Comparison of ENCODE assay signal across 8 cellular contexts in genomic region chr10:97494863-97495506, GRCh38. TPM values are rescaled to one million over a fixed set of nuclear protein-coding genes. Genes with fewer than 3 reads are reported as not detected.
DNase-seq lines count a peak whose midpoint lies in the region; ATAC-seq, FAIRE-seq and TF ChIP-seq lines count a peak whose summit lies in the region.
"Had no signal": no experiment of that assay in that cellular context is flagged by ENCODE, and none has a peak within 500 bp of the region (broad histone marks: within the 10 kb centered on the region; RNA-seq: fewer than 3 reads in every experiment).

No MANE protein-coding gene starts in this region.

- CTCF ChIA-PET in activated naive CD4-positive, alpha-beta T cell treated with anti-CD3 and anti-CD28 coated beads, Interleukin-2, amount 10 ng/mL, durations not matched to agents 7 days and 5 days (lab: Charles Lee) = interaction anchor here (0.8 to 1.3 kb wide), 4 partner anchors 30 to 91 kb away, joined by 3 to 4 read pairs (median 4); no protein-coding TSS in a partner anchor
- CTCF ChIA-PET in endothelial cell of umbilical vein (lab: Charles Lee) = interaction anchor here (0.7 to 2.0 kb wide), 5 partner anchors 11 to 122 kb away, joined by 3 to 12 read pairs (median 3); no protein-coding TSS in a partner anchor

- no peaks in the 10 kb centered on the region for H3K9me3 Mint-ChIP-seq in activated naive CD4-positive, alpha-beta T cell treated with anti-CD3 and anti-CD28 coated beads, Interleukin-2, amount 10 ng/mL, durations not matched to agents 7 days and 5 days

- TF ChIP-seq CTCF in endothelial cell of umbilical vein (IDR thresholded peaks at IDR 0.05; ENCODE audit: extremely low read depth in 1 of 2, insufficient read depth in 1 of 2, low read depth in 1 of 2, low read length in 2 of 2) = no peak
- no peak for TF ChIP-seq CTCF in thoracic aorta (IDR thresholded peaks at IDR 0.05)

- dilution Hi-C loops in endothelial cell of umbilical vein (cut with MboI; ENCODE audit: extremely low pct_ligation_motif_present, low sequenced_read_pairs) = no loop called here

- FAIRE-seq in endothelial cell of umbilical vein (lab: Jason Lieb, UNC) = peak; percentile 78

- peak overlapping the region; percentile 12 for H3K9ac ChIP-seq in endothelial cell of umbilical vein (replicated peaks; ENCODE audit: extremely low read depth, insufficient read depth, low read length)

- H3K4me1 Mint-ChIP-seq in activated naive CD4-positive, alpha-beta T cell treated with anti-CD3 and anti-CD28 coated beads, Interleukin-2, amount 10 ng/mL, durations not matched to agents 7 days and 5 days = peaks cover 45% of the 10 kb centered on the region

- H3K27me3 ChIP-seq in endothelial cell of umbilical vein (ENCODE audit: control insufficient read depth in 2 of 2, insufficient read depth in 2 of 2, low read length in 2 of 2) = no peaks in the 10 kb centered on the region
- H3K27me3 ChIP-seq in thoracic aorta (replicated peaks; ENCODE audit: insufficient read depth) = no peaks in the 10 kb centered on the region

- no peak overlapping the region for H3K4me3 Mint-ChIP-seq in activated naive CD4-positive, alpha-beta T cell treated with anti-CD3 and anti-CD28 coated beads, Interleukin-2, amount 10 ng/mL, durations not matched to agents 7 days and 5 days
- H3K4me3 Mint-ChIP-seq: CD14-positive monocyte had no signal

- TF ChIP-seq POLR2A in endothelial cell of umbilical vein (IDR thresholded peaks at IDR 0.05; ENCODE audit: low read depth, low read length) = no peak

- H3K36me3 Mint-ChIP-seq in activated naive CD4-positive, alpha-beta T cell treated with anti-CD3 and anti-CD28 coated beads, Interleukin-2, amount 10 ng/mL, durations not matched to agents 7 days and 5 days = peaks cover 6% of the 10 kb centered on the region

- H3K4me1 ChIP-seq in endothelial cell of umbilical vein (ENCODE audit: control insufficient read depth, extremely low read depth, insufficient read depth, low read length) = peaks cover 24% of the 10 kb centered on the region
- peaks cover 26 to 49% of the 10 kb centered on the region in 2 donors for H3K4me1 ChIP-seq in thoracic aorta (ENCODE audit: control insufficient read depth in 1 of 2, low read depth in 2 of 2)

- H3K4me2 ChIP-seq in endothelial cell of umbilical vein (ENCODE audit: insufficient read depth, low read length) = peak overlapping the region; percentile 5

- POLR2A ChIA-PET in endothelial cell of umbilical vein (lab: Charles Lee) = no interaction called here

- peak overlapping the region; percentile 64 for H3K27ac Mint-ChIP-seq in activated naive CD4-positive, alpha-beta T cell treated with anti-CD3 and anti-CD28 coated beads, Interleukin-2, amount 10 ng/mL, durations not matched to agents 7 days and 5 days

- H3K27ac ChIP-seq in endothelial cell of umbilical vein (ENCODE audit: insufficient read depth, low read depth, low read length) (no peak overlapping the region), thoracic aorta (peak overlapping the region; percentile 15 to 46)

- peaks cover 77% of the 10 kb centered on the region for H3K79me2 ChIP-seq in endothelial cell of umbilical vein (ENCODE audit: control insufficient read depth, insufficient read depth, low read length)

- H4K20me1 ChIP-seq in endothelial cell of umbilical vein (replicated peaks; ENCODE audit: control insufficient read depth, extremely low read depth, insufficient read depth, low read length) = peaks cover 2% of the 10 kb centered on the region

- H3K4me3 ChIP-seq in endothelial cell of umbilical vein (replicated peaks in 1 of 3; ENCODE audit: insufficient read depth in 1 of 3, low read depth in 1 of 3, low read length in 3 of 3) = no peak overlapping the region
- peak overlapping the region; percentile 11 for H3K4me3 ChIP-seq in thoracic aorta
- H3K4me3 ChIP-seq: skin epidermis had no signal

- ATAC-seq in thoracic aorta (ENCODE audit: insufficient number of reproducible peaks, low FRiP score, low read depth) (no peak), HG02970 (IDR thresholded peaks at IDR 0.05; ENCODE audit: low FRiP score, unreplicated experiment) (no peak)

- H3K9me3 ChIP-seq in endothelial cell of umbilical vein (replicated peaks; ENCODE audit: control insufficient read depth, insufficient read depth, low read length) (no peaks in the 10 kb centered on the region), thoracic aorta (no peaks in the 10 kb centered on the region)

- intact Hi-C loops in endothelial cell of umbilical vein (cut with micrococcal nuclease) = loop anchor here (5.0 to 10.0 kb wide), 2 partner anchors 68 to 240 kb away; partner anchors contain the start of genes PGAM1 and ZFYVE27

- peaks cover 16% of the 10 kb centered on the region for H3K27me3 Mint-ChIP-seq in activated naive CD4-positive, alpha-beta T cell treated with anti-CD3 and anti-CD28 coated beads, Interleukin-2, amount 10 ng/mL, durations not matched to agents 7 days and 5 days

- BruUV-seq in endothelial cell of umbilical vein (replicated peaks; lab: Mats Ljungman, UMichigan) = no TSS peak

- peak; percentile 28 for DNase-seq in activated naive CD4-positive, alpha-beta T cell treated with anti-CD3 and anti-CD28 coated beads, Interleukin-2, amount 10 ng/mL, durations not matched to agents 7 days and 5 days
- DNase-seq in activated naive CD4-positive, alpha-beta T cell treated with Interleukin-2 at 50 U/mL for 16 hours = no peak
- peak; percentile 40 for DNase-seq in endothelial cell of umbilical vein (ENCODE audit: low read depth, low spot score)
- no peak for DNase-seq in thoracic aorta (ENCODE audit: low spot score)
- no peak for DNase-seq in HPDE6-E6E7 (ENCODE audit: extremely low spot score)

- H3K36me3 ChIP-seq in endothelial cell of umbilical vein (ENCODE audit: control insufficient read depth in 2 of 2, extremely low read depth in 1 of 2, insufficient read depth in 2 of 2, low read length in 2 of 2) (no peaks in the 10 kb centered on the region), thoracic aorta (no peaks in the 10 kb centered on the region)

- no peak overlapping the region for H2AFZ ChIP-seq in endothelial cell of umbilical vein (ENCODE audit: low read depth, low read length)

- no peaks in the 10 kb centered on the region for H3K9me1 ChIP-seq in endothelial cell of umbilical vein (replicated peaks; ENCODE audit: control insufficient read depth, extremely low read depth, insufficient read depth, low read length)

TF ChIP-seq in endothelial cell of umbilical vein, 7 proteins besides CTCF, POLR2A, EP300 and RAD21 (continues in another document):
- TF ChIP-seq JUN (IDR thresholded peaks at IDR 0.05; ENCODE audit: borderline replicate concordance, insufficient read depth, insufficient read length, low read depth) = no peak
- TF ChIP-seq FOS (IDR thresholded peaks at IDR 0.05; ENCODE audit: borderline replicate concordance, insufficient read depth, low read length) = no peak
- TF ChIP-seq MAX (IDR thresholded peaks at IDR 0.05; ENCODE audit: insufficient read depth, insufficient read length) = no peak
- no peak for TF ChIP-seq EZH2 (IDR thresholded peaks at IDR 0.05; ENCODE audit: borderline replicate concordance, low read depth, low read length, severe bottlenecking)
- TF ChIP-seq MYC (IDR thresholded peaks at IDR 0.05; ENCODE audit: low read depth, low read length) = no peak

RNA-seq across cellular contexts. Expression of gene MMS19, which starts 3.2 kb away (rescaled TPM):
- total RNA-seq in endothelial cell of umbilical vein (80.9 and 95.2 TPM in 2 replicates), thoracic aorta (100 to 1,000 TPM in 1 of 2 donors, 10 to 100 TPM in 1; 46.8 to 108 TPM)
- 123 and 135 TPM in 2 replicates for polyA plus RNA-seq in endothelial cell of umbilical vein
- 77.1 and 82.2 TPM in 2 replicates for polyA plus RNA-seq in endothelial cell of umbilical vein (2011; cell fraction: cytosol; rRNA removed)
- 284 and 338 TPM in 2 replicates for polyA plus RNA-seq in endothelial cell of umbilical vein (2011; cell fraction: nucleus; rRNA removed)
- polyA plus RNA-seq in endothelial cell of umbilical vein (2012) = 68.3 and 74.8 TPM in 2 replicates
- 155 and 161 TPM in 2 replicates for polyA minus RNA-seq in endothelial cell of umbilical vein
- 55.2 TPM for polyA minus RNA-seq in endothelial cell of umbilical vein (2011; cell fraction: cytosol; rRNA and poly(A)+ RNA removed)
- 90.5 and 121 TPM in 2 replicates for polyA minus RNA-seq in endothelial cell of umbilical vein (2011; cell fraction: nucleus; rRNA and poly(A)+ RNA removed)

RNA-seq across cellular contexts. Expression of gene UBTD1, which starts 3.7 kb away (rescaled TPM):
- total RNA-seq in endothelial cell of umbilical vein (42.6 and 44.1 TPM in 2 replicates), thoracic aorta (10 to 100 TPM; 10.2 to 20.4 TPM)
- polyA plus RNA-seq in endothelial cell of umbilical vein = 63.7 and 89.3 TPM in 2 replicates
- 49.2 and 66.4 TPM in 2 replicates for polyA plus RNA-seq in endothelial cell of umbilical vein (2011; cell fraction: cytosol; rRNA removed)
- 18.1 and 22.7 TPM in 2 replicates for polyA plus RNA-seq in endothelial cell of umbilical vein (2011; cell fraction: nucleus; rRNA removed)
- polyA plus RNA-seq in endothelial cell of umbilical vein (2012) = 24.5 and 41.0 TPM in 2 replicates
- polyA minus RNA-seq in endothelial cell of umbilical vein = 14.8 and 20.9 TPM in 2 replicates
- 3.6 TPM for polyA minus RNA-seq in endothelial cell of umbilical vein (2011; cell fraction: cytosol; rRNA and poly(A)+ RNA removed)
- 5.1 and 10.4 TPM in 2 replicates for polyA minus RNA-seq in endothelial cell of umbilical vein (2011; cell fraction: nucleus; rRNA and poly(A)+ RNA removed)

RNA-seq across cellular contexts. Expression of gene ZDHHC16, which starts 49.0 kb away (rescaled TPM):
- total RNA-seq in endothelial cell of umbilical vein (52.0 and 53.2 TPM in 2 replicates), thoracic aorta (10 to 100 TPM; 23.4 to 31.7 TPM)
- 125 and 141 TPM in 2 replicates for polyA plus RNA-seq in endothelial cell of umbilical vein
- polyA plus RNA-seq in endothelial cell of umbilical vein (2011; cell fraction: cytosol; rRNA removed) = 68.6 and 70.6 TPM in 2 replicates
- 68.5 and 71.9 TPM in 2 replicates for polyA plus RNA-seq in endothelial cell of umbilical vein (2011; cell fraction: nucleus; rRNA removed)
- polyA plus RNA-seq in endothelial cell of umbilical vein (2012) = 45.3 and 45.4 TPM in 2 replicates
- polyA minus RNA-seq in endothelial cell of umbilical vein = 120 and 142 TPM in 2 replicates
- polyA minus RNA-seq in endothelial cell of umbilical vein (2011; cell fraction: cytosol; rRNA and poly(A)+ RNA removed) = 52.4 TPM
- 34.2 and 41.0 TPM in 2 replicates for polyA minus RNA-seq in endothelial cell of umbilical vein (2011; cell fraction: nucleus; rRNA and poly(A)+ RNA removed)

RNA-seq across cellular contexts. Expression of gene EXOSC1, which starts 49.2 kb away (rescaled TPM):
- total RNA-seq in endothelial cell of umbilical vein = 43.6 and 50.7 TPM in 2 replicates
- 47.6 and 52.9 TPM in 2 replicates for polyA plus RNA-seq in endothelial cell of umbilical vein
- 65.1 and 71.5 TPM in 2 replicates for polyA plus RNA-seq in endothelial cell of umbilical vein (2011; cell fraction: cytosol; rRNA removed)
- polyA plus RNA-seq in endothelial cell of umbilical vein (2011; cell fraction: nucleus; rRNA removed) = 32.8 and 36.5 TPM in 2 replicates
- polyA plus RNA-seq in endothelial cell of umbilical vein (2012) = 53.4 and 74.3 TPM in 2 replicates
- 22.0 and 29.5 TPM in 2 replicates for polyA minus RNA-seq in endothelial cell of umbilical vein
- 34.4 TPM for polyA minus RNA-seq in endothelial cell of umbilical vein (2011; cell fraction: cytosol; rRNA and poly(A)+ RNA removed)
- polyA minus RNA-seq in endothelial cell of umbilical vein (2011; cell fraction: nucleus; rRNA and poly(A)+ RNA removed) = 11.1 and 17.5 TPM in 2 replicates
- 10 to 100 TPM; 23.4 to 38.0 TPM for total RNA-seq in thoracic aorta

Comparison
In these comparisons a context has a peak if more than half of its experiments do, and no peak if none do; other contexts are left out.
1. DNase-seq: peak in activated naive CD4-positive, alpha-beta T cell treated with anti-CD3 and anti-CD28 coated beads, Interleukin-2, amount 10 ng/mL, durations not matched to agents 7 days and 5 days (single experiment) and endothelial cell of umbilical vein (single experiment); none in activated naive CD4-positive, alpha-beta T cell treated with Interleukin-2 at 50 U/mL for 16 hours (single experiment), thoracic aorta (single experiment) and HPDE6-E6E7 (single experiment).